ENCODE assay signal across 1 cellular context in genomic region chr10:86281396-86281795, GRCh38.
TF ChIP-seq lines count a peak whose summit lies in the region.

No MANE protein-coding gene starts in this region.

TF ChIP-seq in SK-N-SH, 30 proteins besides CTCF, POLR2A, EP300 and RAD21 (continued from another document):
- no peak for TF ChIP-seq CHD2 (IDR thresholded peaks at IDR 0.05; ENCODE audit: low read length, partially characterized antibody)
- TF ChIP-seq, protein P1, sequence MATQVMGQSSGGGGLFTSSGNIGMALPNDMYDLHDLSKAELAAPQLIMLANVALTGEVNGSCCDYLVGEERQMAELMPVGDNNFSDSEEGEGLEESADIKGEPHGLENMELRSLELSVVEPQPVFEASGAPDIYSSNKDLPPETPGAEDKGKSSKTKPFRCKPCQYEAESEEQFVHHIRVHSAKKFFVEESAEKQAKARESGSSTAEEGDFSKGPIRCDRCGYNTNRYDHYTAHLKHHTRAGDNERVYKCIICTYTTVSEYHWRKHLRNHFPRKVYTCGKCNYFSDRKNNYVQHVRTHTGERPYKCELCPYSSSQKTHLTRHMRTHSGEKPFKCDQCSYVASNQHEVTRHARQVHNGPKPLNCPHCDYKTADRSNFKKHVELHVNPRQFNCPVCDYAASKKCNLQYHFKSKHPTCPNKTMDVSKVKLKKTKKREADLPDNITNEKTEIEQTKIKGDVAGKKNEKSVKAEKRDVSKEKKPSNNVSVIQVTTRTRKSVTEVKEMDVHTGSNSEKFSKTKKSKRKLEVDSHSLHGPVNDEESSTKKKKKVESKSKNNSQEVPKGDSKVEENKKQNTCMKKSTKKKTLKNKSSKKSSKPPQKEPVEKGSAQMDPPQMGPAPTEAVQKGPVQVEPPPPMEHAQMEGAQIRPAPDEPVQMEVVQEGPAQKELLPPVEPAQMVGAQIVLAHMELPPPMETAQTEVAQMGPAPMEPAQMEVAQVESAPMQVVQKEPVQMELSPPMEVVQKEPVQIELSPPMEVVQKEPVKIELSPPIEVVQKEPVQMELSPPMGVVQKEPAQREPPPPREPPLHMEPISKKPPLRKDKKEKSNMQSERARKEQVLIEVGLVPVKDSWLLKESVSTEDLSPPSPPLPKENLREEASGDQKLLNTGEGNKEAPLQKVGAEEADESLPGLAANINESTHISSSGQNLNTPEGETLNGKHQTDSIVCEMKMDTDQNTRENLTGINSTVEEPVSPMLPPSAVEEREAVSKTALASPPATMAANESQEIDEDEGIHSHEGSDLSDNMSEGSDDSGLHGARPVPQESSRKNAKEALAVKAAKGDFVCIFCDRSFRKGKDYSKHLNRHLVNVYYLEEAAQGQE (IDR thresholded peaks at IDR 0.05; ENCODE audit: low read depth, low read length) = no peak
- TF ChIP-seq, protein P2, sequence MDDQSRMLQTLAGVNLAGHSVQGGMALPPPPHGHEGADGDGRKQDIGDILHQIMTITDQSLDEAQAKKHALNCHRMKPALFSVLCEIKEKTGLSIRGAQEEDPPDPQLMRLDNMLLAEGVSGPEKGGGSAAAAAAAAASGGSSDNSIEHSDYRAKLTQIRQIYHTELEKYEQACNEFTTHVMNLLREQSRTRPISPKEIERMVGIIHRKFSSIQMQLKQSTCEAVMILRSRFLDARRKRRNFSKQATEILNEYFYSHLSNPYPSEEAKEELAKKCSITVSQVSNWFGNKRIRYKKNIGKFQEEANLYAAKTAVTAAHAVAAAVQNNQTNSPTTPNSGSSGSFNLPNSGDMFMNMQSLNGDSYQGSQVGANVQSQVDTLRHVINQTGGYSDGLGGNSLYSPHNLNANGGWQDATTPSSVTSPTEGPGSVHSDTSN (IDR thresholded peaks at IDR 0.05) = no peak
- no peak for TF ChIP-seq NFIC (IDR thresholded peaks at IDR 0.05; ENCODE audit: borderline replicate concordance)
- TF ChIP-seq RFX5 (IDR thresholded peaks at IDR 0.05; ENCODE audit: low read length) = no peak
- no peak for TF ChIP-seq FOSL2 (IDR thresholded peaks at IDR 0.05; ENCODE audit: borderline replicate concordance, low read depth)
